12 cellular contexts compared by ENCODE assay signal in the genomic region with DNA sequence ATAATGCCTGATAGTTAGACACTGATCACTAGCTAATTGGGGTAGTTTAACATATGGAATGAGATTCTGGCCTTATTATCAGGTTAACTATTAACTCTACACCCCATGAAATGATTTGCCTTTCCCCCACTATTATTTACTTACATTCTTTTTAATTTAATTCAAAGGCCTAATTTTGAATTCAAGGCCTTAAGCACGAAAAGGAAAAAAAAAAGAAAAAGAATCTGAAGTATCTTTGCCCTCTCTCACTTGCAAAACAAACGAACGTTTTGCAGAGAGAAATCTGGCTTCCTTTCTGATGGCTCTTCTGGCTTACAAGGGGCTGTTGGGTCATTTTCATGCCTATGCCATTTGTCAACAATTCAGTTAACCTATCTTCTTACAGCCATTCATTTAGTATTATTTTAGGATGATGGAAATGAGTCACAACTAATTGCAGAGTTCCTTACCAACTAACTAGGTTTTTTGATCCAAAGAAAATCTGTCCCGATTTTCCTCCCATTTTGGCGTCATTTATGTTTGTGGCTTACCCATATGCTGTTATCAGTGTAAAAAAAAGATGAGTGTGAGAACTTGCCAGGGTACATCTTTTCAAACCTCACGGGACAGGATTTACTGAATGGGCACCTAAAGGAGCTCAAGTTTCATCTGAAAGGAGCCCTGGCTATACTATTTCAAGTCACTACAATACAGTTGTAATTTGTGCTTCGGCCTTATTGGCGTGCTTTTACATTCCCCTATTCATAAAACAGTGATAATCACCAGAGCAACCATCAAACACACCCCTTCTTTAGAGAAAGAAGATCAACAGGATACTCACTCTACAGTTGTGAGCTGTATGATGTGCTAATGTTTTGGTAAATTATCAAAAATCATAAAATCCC. TPM values are rescaled to one million over a fixed set of nuclear protein-coding genes. Genes with fewer than 3 reads are reported as not detected.
DNase-seq lines count a peak whose midpoint lies in the region; ATAC-seq, FAIRE-seq and TF ChIP-seq lines count a peak whose summit lies in the region.
"Had no signal": no experiment of that assay in that cellular context is flagged by ENCODE, and none has a peak within 500 bp of the region (broad histone marks: within the 10 kb centered on the region; RNA-seq: fewer than 3 reads in every experiment).

No MANE protein-coding gene starts in this region.

- no peak overlapping the region for H3K4me2 ChIP-seq in Karpas-422 (ENCODE audit: low read depth, low read length, poor library complexity, severe bottlenecking)

- TF ChIP-seq CTCF in VCaP (conservative IDR thresholded peaks at IDR 0.05) (no peak), kidney (IDR thresholded peaks at IDR 0.05; ENCODE audit: borderline replicate concordance, extremely low read depth, insufficient read depth) (no peak), thyroid gland (IDR thresholded peaks at IDR 0.05) (no peak)

- no peaks in the 10 kb centered on the region for H3K79me2 ChIP-seq in Karpas-422 (ENCODE audit: low read length)

- peak overlapping the region; percentile 37 to 70 for H3K4me3 ChIP-seq in kidney (ENCODE audit: low read length in 2 of 2)
- H3K4me3 ChIP-seq in thyroid gland (replicated peaks in 1 of 3): peak overlapping the region in 1 of 3 donors; percentile 98
- H3K4me3 ChIP-seq in Karpas-422 (ENCODE audit: low read length): no peak overlapping the region

- H3K36me3 ChIP-seq in kidney (ENCODE audit: control insufficient read depth in 1 of 2, insufficient read depth in 2 of 2, low read length in 2 of 2) (peaks cover 0 to 7% of the 10 kb centered on the region in 2 donors), thyroid gland (no peaks in the 10 kb centered on the region), Karpas-422 (ENCODE audit: insufficient read depth, low read length) (no peaks in the 10 kb centered on the region)
- H3K36me3 ChIP-seq: neutrophil had no signal

- no peak for TF ChIP-seq POLR2A in thyroid gland (IDR thresholded peaks at IDR 0.05)

- H3K27me3 ChIP-seq in thyroid gland (no peaks in the 10 kb centered on the region), Karpas-422 (ENCODE audit: low read length) (no peaks in the 10 kb centered on the region)

- DNase-seq in DMS 273 (lab: John Stamatoyannopoulos, UW; ENCODE audit: unreplicated experiment) (peak; percentile 28), DMS 273 treated with DMSO at 0.1 percent for 48 hours (lab: John Stamatoyannopoulos, UW) (no peak), kidney (no peak), thyroid gland (peak in 1 of 2 donors; percentile 37), Karpas-422 (no peak)
- no peak for DNase-seq in activated CD4-positive, CD25-positive, alpha-beta regulatory T cell (lab: John Stamatoyannopoulos, UW)
- DNase-seq: activated gamma-delta T cell, AML-193, NCI-H526 treated with DMSO at 0.1 percent for 48 hours had no signal

- H3K4me1 ChIP-seq in kidney (ENCODE audit: control insufficient read depth in 1 of 2, insufficient read depth in 1 of 2, low read depth in 1 of 2, low read length in 2 of 2) (peaks cover 8 to 11% of the 10 kb centered on the region in 2 donors), thyroid gland (peaks cover 41 to 42% of the 10 kb centered on the region in 2 donors), Karpas-422 (ENCODE audit: low read length) (no peaks in the 10 kb centered on the region)

- H3K9ac ChIP-seq in kidney (ENCODE audit: low read length in 2 of 2) (peak overlapping the region; percentile 2 to 84), Karpas-422 (ENCODE audit: low read length) (no peak overlapping the region)

- ATAC-seq in GM18868 (IDR thresholded peaks at IDR 0.05; ENCODE audit: unreplicated experiment): no peak

- no peaks in the 10 kb centered on the region for H4K20me1 ChIP-seq in Karpas-422 (ENCODE audit: insufficient read depth, low read depth, low read length)

- H3K9me2 ChIP-seq in Karpas-422 (replicated peaks; ENCODE audit: insufficient read depth, low read length): no peaks in the 10 kb centered on the region

- intact Hi-C loops in kidney (cut with DNase I): no loop called here
- intact Hi-C loops in thyroid gland (cut with DNase I): no loop called here

- peak overlapping the region; percentile 92 for H3K27ac ChIP-seq in VCaP
- H3K27ac ChIP-seq in kidney (ENCODE audit: low read depth in 2 of 2, low read length in 2 of 2): peak overlapping the region; percentile 90 to 97
- H3K27ac ChIP-seq in thyroid gland: peak overlapping the region; percentile 91 to 98 (median 94)
- H3K27ac ChIP-seq in Karpas-422 (ENCODE audit: low read length): no peak overlapping the region
- H3K27ac ChIP-seq: neutrophil had no signal

- 47 to 54% methylated on average over 8 of the region's 8 CpGs for WGBS in thyroid gland, 2 donors

- H3K9me3 ChIP-seq in kidney (ENCODE audit: control insufficient read depth in 1 of 2, low read length in 2 of 2): no peaks in the 10 kb centered on the region
- no peaks in the 10 kb centered on the region for H3K9me3 ChIP-seq in thyroid gland
- H3K9me3 ChIP-seq in Karpas-422 (ENCODE audit: low read length): no peaks in the 10 kb centered on the region
- H3K9me3 ChIP-seq: neutrophil had no signal

- no peak for FAIRE-seq in kidney (lab: Jason Lieb, UNC)

- H2AFZ ChIP-seq in Karpas-422 (ENCODE audit: low read length): no peak overlapping the region

RNA-seq across cellular contexts. Expression of a gene that starts 1.9 kb away (rescaled TPM):
- total RNA-seq in kidney: 71.3 TPM
- polyA plus RNA-seq in kidney (ENCODE audit: insufficient read depth, low read depth, low replicate concordance): 25.0 TPM
- total RNA-seq in thyroid gland: 100 to 1,000 TPM in 2 of 4 donors, 10 to 100 TPM in 2; 59.9 to 133 (median 85.0) TPM
- total RNA-seq in Karpas-422 (2014; rRNA removed; shearing (Covaris generic); ENCODE audit: low replicate concordance): not detected in 2 replicates

Comparison
In these comparisons a context has a peak if more than half of its experiments do, and no peak if none do; other contexts are left out.
1. RNA of a gene that starts 1.9 kb away (total RNA-seq): 59.9 to 133 TPM in thyroid gland and 71.3 TPM in kidney (single experiment); not detected in Karpas-422; every median in the first group is over 10 times any median in the second.